Comparison of ENCODE assay signal across 9 cellular contexts in genomic region chr5:13215806-13216205, GRCh38.
"Had no signal": no experiment of that assay in that cellular context is flagged by ENCODE, and none has a peak within 500 bp of the region (broad histone marks: within the 10 kb centered on the region; RNA-seq: fewer than 3 reads in every experiment).

No MANE protein-coding gene starts in this region.

- H3K27ac ChIP-seq: GM23248, HL-60 had no signal

- H3K4me3 ChIP-seq: GM23248, HAP-1 had no signal

- ATAC-seq: HCT116 had no signal

- H3K36me3 ChIP-seq: HAP-1 had no signal

- H3K4me1 ChIP-seq: HAP-1 had no signal

- H3K9me3 ChIP-seq: HAP-1 had no signal

- DNase-seq: GM23248, GOT3, H7, HFFc6, IMR-90, KBM-7 had no signal
